In genomic region chr10:77637986-77638765, GRCh38 we compare ENCODE assay signal across 8 cellular contexts. TPM values are rescaled to one million over a fixed set of nuclear protein-coding genes. Genes with fewer than 3 reads are reported as not detected.
DNase-seq lines count a peak whose midpoint lies in the region; TF ChIP-seq lines count a peak whose summit lies in the region.

No MANE protein-coding gene starts in this region.

- H2BK120ac ChIP-seq in mesendoderm (ENCODE audit: low read depth, low read length) = no peak overlapping the region

- H3K4me2 ChIP-seq in mesendoderm (ENCODE audit: low read length) = peak overlapping the region; percentile 55

- no peak overlapping the region for H3K23ac ChIP-seq in mesendoderm (ENCODE audit: low read length)

- no peaks in the 10 kb centered on the region for H3K4me1 ChIP-seq in mesendoderm (ENCODE audit: control insufficient read depth, low read depth, low read length)

- no peak overlapping the region for H3K4ac ChIP-seq in mesendoderm (ENCODE audit: low read depth, low read length)

- TF ChIP-seq CTCF in coronary artery (IDR thresholded peaks at IDR 0.05) = no peak

- H3K36me3 ChIP-seq in mesendoderm (ENCODE audit: control insufficient read depth, insufficient read depth, low read length) = no peaks in the 10 kb centered on the region

- H3K18ac ChIP-seq in mesendoderm (ENCODE audit: low read length) = no peak overlapping the region

- peaks cover 44% of the 10 kb centered on the region for H3K27me3 ChIP-seq in mesendoderm (ENCODE audit: insufficient read depth, low read length, poor library complexity)

- H3K79me1 ChIP-seq in mesendoderm (ENCODE audit: low read length) = no peaks in the 10 kb centered on the region

- in situ Hi-C loops in KBM-7 (cut with MboI; ENCODE audit: low pct_unique_long_range_greater_than_20kb, low sequenced_read_pairs) = no loop called here

- H2AK5ac ChIP-seq in mesendoderm (ENCODE audit: low read length) = no peak overlapping the region

- no peak overlapping the region for H2BK5ac ChIP-seq in mesendoderm (ENCODE audit: low read length)

- no peak overlapping the region for H2BK15ac ChIP-seq in mesendoderm (replicated peaks; ENCODE audit: low read depth)

- H3K27ac ChIP-seq in coronary artery (peak overlapping the region; percentile 70 to 93), mesendoderm (ENCODE audit: low read depth, low read length) (no peak overlapping the region)

- no CpG with 5 or more reads among the region's 104 CpGs for WGBS in mesendoderm (ENCODE audit: extremely low coverage, insufficient coverage, low lambda C conversion rate)

- H4K5ac ChIP-seq in mesendoderm (ENCODE audit: low read length) = no peak overlapping the region

- H4K8ac ChIP-seq in mesendoderm (ENCODE audit: low read depth, low read length) = no peak overlapping the region

- peak; percentile 70 for DNase-seq in ELR (ENCODE audit: low read depth)
- peak; percentile 73 for DNase-seq in NCI-H146 (lab: John Stamatoyannopoulos, UW)
- peak; percentile 74 for DNase-seq in coronary artery (ENCODE audit: low spot score)
- DNase-seq in mesendoderm = peak; percentile 43
- no peak for DNase-seq in activated naive CD4-positive, alpha-beta T cell (lab: John Stamatoyannopoulos, UW)
- DNase-seq in KBM-7 = no peak
- no peak for DNase-seq in stimulated activated naive CD4-positive, alpha-beta T cell (lab: John Stamatoyannopoulos, UW)
- no peak for DNase-seq in NCI-H1930 (lab: John Stamatoyannopoulos, UW)

- H3K56ac ChIP-seq in mesendoderm (ENCODE audit: low read length) = peak overlapping the region; percentile 56

- peak overlapping the region; percentile 32 for H3K9ac ChIP-seq in mesendoderm (ENCODE audit: low read length)

- H3K79me2 ChIP-seq in mesendoderm (ENCODE audit: control insufficient read depth, insufficient read depth, low read length) = no peaks in the 10 kb centered on the region

- H3K4me3 ChIP-seq in coronary artery (peak overlapping the region; percentile 89), mesendoderm (ENCODE audit: low read length) (peak overlapping the region; percentile 9)

RNA-seq across cellular contexts. Expression of gene KCNMA1, which starts 0.6 kb away (rescaled TPM):
- 1.4 TPM for polyA plus RNA-seq in mesendoderm (2013, experiment 1 of 2)
- 1.9 TPM for polyA plus RNA-seq in mesendoderm (2013, experiment 2 of 2)

Comparison
In these comparisons a context has a peak if more than half of its experiments do, and no peak if none do; other contexts are left out.
1. DNase-seq: peak in ELR (single experiment), NCI-H146 (single experiment), coronary artery (single experiment) and mesendoderm (single experiment); none in activated naive CD4-positive, alpha-beta T cell (0 of 4), KBM-7 (single experiment), stimulated activated naive CD4-positive, alpha-beta T cell (0 of 6) and NCI-H1930 (0 of 2).